In the genomic region with DNA sequence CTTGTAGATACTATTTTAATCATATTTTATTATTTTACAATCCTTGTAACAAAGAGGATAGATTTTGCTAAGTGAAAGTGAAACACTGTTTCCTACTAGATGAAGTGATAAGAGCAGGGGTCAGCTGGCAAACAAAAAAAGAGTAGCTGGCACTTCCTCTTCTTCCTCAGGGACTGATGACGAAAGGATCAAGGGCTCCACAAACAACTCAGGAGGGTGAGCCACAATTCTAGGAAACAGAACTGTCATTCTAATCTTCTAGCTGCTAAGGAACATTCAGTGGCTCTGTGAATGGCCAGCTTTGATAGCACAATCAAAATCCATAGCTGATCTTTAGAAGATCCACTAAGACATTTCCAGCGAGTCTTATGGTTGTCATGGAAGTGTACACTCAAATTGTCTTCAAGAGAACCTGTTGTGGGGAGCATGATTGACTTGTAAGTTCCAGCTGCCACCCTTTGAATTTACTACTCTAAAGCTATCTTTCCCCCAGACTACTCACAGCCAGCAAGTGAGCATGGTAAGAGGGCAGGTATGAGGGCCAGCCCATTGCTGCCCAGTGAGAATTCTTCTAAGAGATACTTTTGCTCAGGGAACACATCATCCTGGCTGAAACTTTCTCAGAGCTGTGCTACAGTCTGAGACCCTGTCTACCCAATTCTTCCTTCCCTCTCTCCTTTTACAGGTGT, we compare ENCODE assay signal across 11 cellular contexts.
DNase-seq lines count a peak whose midpoint lies in the region; ATAC-seq and TF ChIP-seq lines count a peak whose summit lies in the region.
"Had no signal": no experiment of that assay in that cellular context is flagged by ENCODE, and none has a peak within 500 bp of the region (broad histone marks: within the 10 kb centered on the region; RNA-seq: fewer than 3 reads in every experiment).

No MANE protein-coding gene starts in this region.

- POLR2A ChIA-PET in CD4-positive, alpha-beta T cell (lab: Charles Lee): no interaction called here

- no peak overlapping the region for H2AFZ ChIP-seq in trophoblast cell (ENCODE audit: insufficient read depth, low read length, poor library complexity)
- H2AFZ ChIP-seq: GM23338 had no signal

- peak; percentile 50 for DNase-seq in Ammon's horn (ENCODE audit: low spot score)
- DNase-seq in HL-60 (ENCODE audit: low read depth in 1 of 2, low spot score in 1 of 2): peak; percentile 21 to 42
- peak; percentile 82 for DNase-seq in SKM-1 treated with dmso at 0.1 percent for 144 hours (lab: John Stamatoyannopoulos, UW; ENCODE audit: unreplicated experiment)
- DNase-seq in left colon: no peak
- no peak for DNase-seq in NCI-H1417 treated with DMSO at 0.1 percent for 48 hours (lab: John Stamatoyannopoulos, UW)
- no peak for DNase-seq in sigmoid colon
- DNase-seq in CD4-positive, alpha-beta T cell: no peak
- no peak for DNase-seq in trophoblast cell
- DNase-seq: Peyer's patch had no signal

- no peak overlapping the region for H4K91ac ChIP-seq in trophoblast cell (ENCODE audit: low read depth, low read length)

- H2AK5ac ChIP-seq in trophoblast cell (ENCODE audit: low read length): no peak overlapping the region

- H3K4me3 ChIP-seq in HL-60 (replicated peaks; ENCODE audit: insufficient read depth, low read length) (no peak overlapping the region), sigmoid colon (no peak overlapping the region), trophoblast cell (ENCODE audit: low read depth, low read length) (no peak overlapping the region)
- H3K4me3 ChIP-seq: GM23338, Peyer's patch had no signal

- H3K14ac ChIP-seq in trophoblast cell (ENCODE audit: low read length): no peak overlapping the region

- no peaks in the 10 kb centered on the region for H3K36me3 Mint-ChIP-seq in CD4-positive, alpha-beta T cell (ENCODE audit: low read depth)

- H3K9ac ChIP-seq in trophoblast cell (ENCODE audit: low read length): no peak overlapping the region

- H3K4ac ChIP-seq in trophoblast cell (ENCODE audit: low read depth, low read length): no peak overlapping the region

- H3K4me1 ChIP-seq in sigmoid colon: no peaks in the 10 kb centered on the region
- no peaks in the 10 kb centered on the region for H3K4me1 ChIP-seq in trophoblast cell (ENCODE audit: control insufficient read depth in 1 of 2, insufficient read depth in 2 of 2, low read length in 2 of 2)
- H3K4me1 ChIP-seq: Peyer's patch had no signal

- H3K79me2 ChIP-seq in trophoblast cell (ENCODE audit: control insufficient read depth, insufficient read depth, low read length, poor library complexity): no peaks in the 10 kb centered on the region

- no peak overlapping the region for H4K8ac ChIP-seq in trophoblast cell (ENCODE audit: low read depth, low read length)

- intact Hi-C loops in left colon (cut with DNase I, micrococcal nuclease): no loop called here
- intact Hi-C loops in sigmoid colon (cut with DNase I): no loop called here
- intact Hi-C loops in CD4-positive, alpha-beta T cell (cut with DNase I, micrococcal nuclease): no loop called here

- H3K79me1 ChIP-seq in trophoblast cell (ENCODE audit: low read length): no peaks in the 10 kb centered on the region

- CTCF ChIA-PET in CD4-positive, alpha-beta T cell (lab: Charles Lee): no interaction called here

- no peaks in the 10 kb centered on the region for H3K27me3 Mint-ChIP-seq in CD4-positive, alpha-beta T cell

- no peak overlapping the region for H3K4me2 ChIP-seq in trophoblast cell (ENCODE audit: low read length)
- H3K4me2 ChIP-seq: GM23338 had no signal

- no peaks in the 10 kb centered on the region for H3K4me1 Mint-ChIP-seq in CD4-positive, alpha-beta T cell (ENCODE audit: low read depth)

- H3K18ac ChIP-seq in trophoblast cell (ENCODE audit: low read length): no peak overlapping the region

- H3K27ac ChIP-seq in HL-60 (replicated peaks) (no peak overlapping the region), sigmoid colon (no peak overlapping the region), trophoblast cell (ENCODE audit: low read depth, low read length) (no peak overlapping the region)
- no peak overlapping the region for H3K27ac ChIP-seq in CD4-positive, alpha-beta T cell (ENCODE audit: low read depth, low read length)

- ATAC-seq in left colon: peak; percentile 91
- ATAC-seq in CD4-positive, alpha-beta T cell (ENCODE audit: poor library complexity): no peak
- ATAC-seq: GM23338 had no signal

- no peak overlapping the region for H4K12ac ChIP-seq in trophoblast cell (ENCODE audit: low read depth, low read length)

- WGBS in sigmoid colon, 2 donors: 45 to 53% methylated on average over 2 of the region's 2 CpGs
- WGBS in trophoblast cell (ENCODE audit: extremely low coverage, insufficient coverage, insufficient read length): no CpG with 5 or more reads among the region's 2 CpGs

- H3K23ac ChIP-seq in trophoblast cell (ENCODE audit: low read length): no peak overlapping the region

- no peak for TF ChIP-seq CTCF in HL-60 (IDR thresholded peaks at IDR 0.05; ENCODE audit: insufficient read depth, low read length)
- no peak for TF ChIP-seq CTCF in sigmoid colon (IDR thresholded peaks at IDR 0.05)
- no peak for TF ChIP-seq CTCF in CD4-positive, alpha-beta T cell (IDR thresholded peaks at IDR 0.05)

- H2BK5ac ChIP-seq in trophoblast cell (ENCODE audit: low read depth, low read length, poor library complexity): no peak overlapping the region

- H3K4me3 Mint-ChIP-seq in CD4-positive, alpha-beta T cell: no peak overlapping the region
- H3K4me3 Mint-ChIP-seq: GM23338; T-helper 2 cell treated with Interferon-gamma antibody and Interleukin-4, amounts not matched to agents 5 μg/mL and 100 μg/mL, for 36 hours had no signal

- H2BK120ac ChIP-seq in trophoblast cell (ENCODE audit: insufficient read depth, low read length, poor library complexity): no peak overlapping the region

- H3K36me3 ChIP-seq in sigmoid colon (no peaks in the 10 kb centered on the region), trophoblast cell (ENCODE audit: control insufficient read depth in 1 of 2, insufficient read depth in 2 of 2, low read length in 2 of 2) (no peaks in the 10 kb centered on the region)
- H3K36me3 ChIP-seq: Peyer's patch had no signal

- TF ChIP-seq EP300 in sigmoid colon (IDR thresholded peaks at IDR 0.05): no peak

- TF ChIP-seq POLR2A in sigmoid colon (IDR thresholded peaks at IDR 0.05): no peak

- H3K9me3 Mint-ChIP-seq in CD4-positive, alpha-beta T cell: peaks cover 2% of the 10 kb centered on the region
- H3K9me3 Mint-ChIP-seq: GM23338; T-helper 2 cell treated with Interferon-gamma antibody and Interleukin-4, amounts not matched to agents 5 μg/mL and 100 μg/mL, for 36 hours had no signal

- H3K9me3 ChIP-seq in sigmoid colon (no peaks in the 10 kb centered on the region), trophoblast cell (ENCODE audit: insufficient read depth, low read depth, low read length) (no peaks in the 10 kb centered on the region)
- no peaks in the 10 kb centered on the region for H3K9me3 ChIP-seq in CD4-positive, alpha-beta T cell (ENCODE audit: control insufficient read depth, low read length)
- H3K9me3 ChIP-seq: Peyer's patch had no signal

- H2BK12ac ChIP-seq in trophoblast cell (ENCODE audit: low read length): no peak overlapping the region

- H3K27ac Mint-ChIP-seq in CD4-positive, alpha-beta T cell: no peak overlapping the region
- H3K27ac Mint-ChIP-seq: GM23338; T-helper 2 cell treated with Interferon-gamma antibody and Interleukin-4, amounts not matched to agents 5 μg/mL and 100 μg/mL, for 36 hours had no signal

- H3K27me3 ChIP-seq in HL-60 (ENCODE audit: insufficient read depth, poor library complexity, severe bottlenecking) (no peaks in the 10 kb centered on the region), sigmoid colon (no peaks in the 10 kb centered on the region), trophoblast cell (ENCODE audit: insufficient read depth, low read length) (no peaks in the 10 kb centered on the region)
- no peaks in the 10 kb centered on the region for H3K27me3 ChIP-seq in CD4-positive, alpha-beta T cell (ENCODE audit: control insufficient read depth, insufficient read depth, low read length)
- H3K27me3 ChIP-seq: Peyer's patch had no signal

Comparison
In these comparisons a context has a peak if more than half of its experiments do, and no peak if none do; other contexts are left out.
1. DNase-seq: peak in Ammon's horn (single experiment), HL-60 (2 of 2) and SKM-1 treated with dmso at 0.1 percent for 144 hours (single experiment); none in left colon (0 of 2), NCI-H1417 treated with DMSO at 0.1 percent for 48 hours (single experiment), sigmoid colon (single experiment), CD4-positive, alpha-beta T cell (0 of 10) and trophoblast cell (0 of 2).